1 cellular context compared by ENCODE assay signal in the genomic region with DNA sequence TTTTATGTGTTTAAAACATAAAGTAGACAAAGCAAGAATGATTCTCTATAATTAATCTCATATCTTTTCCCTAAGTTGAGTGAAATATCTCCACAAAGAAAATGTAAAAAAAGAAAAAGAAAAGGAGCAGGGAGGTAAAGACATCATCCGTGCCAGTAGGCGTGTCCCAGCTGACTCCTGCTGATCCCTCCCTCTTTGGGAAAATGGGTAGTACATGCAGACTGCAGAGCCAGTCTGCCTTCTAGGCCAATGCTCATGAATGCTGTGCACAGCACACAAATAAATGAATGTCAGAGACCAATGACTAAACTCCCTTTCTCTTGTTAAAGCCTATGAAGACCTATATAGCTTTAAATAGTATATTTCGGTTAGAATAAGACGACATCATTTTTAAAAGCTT.
TF ChIP-seq lines count a peak whose summit lies in the region.

No MANE protein-coding gene starts in this region.

TF ChIP-seq in GM23338, 12 proteins besides CTCF, POLR2A, EP300 and RAD21 (continued from another document):
- TF ChIP-seq, protein P1, sequence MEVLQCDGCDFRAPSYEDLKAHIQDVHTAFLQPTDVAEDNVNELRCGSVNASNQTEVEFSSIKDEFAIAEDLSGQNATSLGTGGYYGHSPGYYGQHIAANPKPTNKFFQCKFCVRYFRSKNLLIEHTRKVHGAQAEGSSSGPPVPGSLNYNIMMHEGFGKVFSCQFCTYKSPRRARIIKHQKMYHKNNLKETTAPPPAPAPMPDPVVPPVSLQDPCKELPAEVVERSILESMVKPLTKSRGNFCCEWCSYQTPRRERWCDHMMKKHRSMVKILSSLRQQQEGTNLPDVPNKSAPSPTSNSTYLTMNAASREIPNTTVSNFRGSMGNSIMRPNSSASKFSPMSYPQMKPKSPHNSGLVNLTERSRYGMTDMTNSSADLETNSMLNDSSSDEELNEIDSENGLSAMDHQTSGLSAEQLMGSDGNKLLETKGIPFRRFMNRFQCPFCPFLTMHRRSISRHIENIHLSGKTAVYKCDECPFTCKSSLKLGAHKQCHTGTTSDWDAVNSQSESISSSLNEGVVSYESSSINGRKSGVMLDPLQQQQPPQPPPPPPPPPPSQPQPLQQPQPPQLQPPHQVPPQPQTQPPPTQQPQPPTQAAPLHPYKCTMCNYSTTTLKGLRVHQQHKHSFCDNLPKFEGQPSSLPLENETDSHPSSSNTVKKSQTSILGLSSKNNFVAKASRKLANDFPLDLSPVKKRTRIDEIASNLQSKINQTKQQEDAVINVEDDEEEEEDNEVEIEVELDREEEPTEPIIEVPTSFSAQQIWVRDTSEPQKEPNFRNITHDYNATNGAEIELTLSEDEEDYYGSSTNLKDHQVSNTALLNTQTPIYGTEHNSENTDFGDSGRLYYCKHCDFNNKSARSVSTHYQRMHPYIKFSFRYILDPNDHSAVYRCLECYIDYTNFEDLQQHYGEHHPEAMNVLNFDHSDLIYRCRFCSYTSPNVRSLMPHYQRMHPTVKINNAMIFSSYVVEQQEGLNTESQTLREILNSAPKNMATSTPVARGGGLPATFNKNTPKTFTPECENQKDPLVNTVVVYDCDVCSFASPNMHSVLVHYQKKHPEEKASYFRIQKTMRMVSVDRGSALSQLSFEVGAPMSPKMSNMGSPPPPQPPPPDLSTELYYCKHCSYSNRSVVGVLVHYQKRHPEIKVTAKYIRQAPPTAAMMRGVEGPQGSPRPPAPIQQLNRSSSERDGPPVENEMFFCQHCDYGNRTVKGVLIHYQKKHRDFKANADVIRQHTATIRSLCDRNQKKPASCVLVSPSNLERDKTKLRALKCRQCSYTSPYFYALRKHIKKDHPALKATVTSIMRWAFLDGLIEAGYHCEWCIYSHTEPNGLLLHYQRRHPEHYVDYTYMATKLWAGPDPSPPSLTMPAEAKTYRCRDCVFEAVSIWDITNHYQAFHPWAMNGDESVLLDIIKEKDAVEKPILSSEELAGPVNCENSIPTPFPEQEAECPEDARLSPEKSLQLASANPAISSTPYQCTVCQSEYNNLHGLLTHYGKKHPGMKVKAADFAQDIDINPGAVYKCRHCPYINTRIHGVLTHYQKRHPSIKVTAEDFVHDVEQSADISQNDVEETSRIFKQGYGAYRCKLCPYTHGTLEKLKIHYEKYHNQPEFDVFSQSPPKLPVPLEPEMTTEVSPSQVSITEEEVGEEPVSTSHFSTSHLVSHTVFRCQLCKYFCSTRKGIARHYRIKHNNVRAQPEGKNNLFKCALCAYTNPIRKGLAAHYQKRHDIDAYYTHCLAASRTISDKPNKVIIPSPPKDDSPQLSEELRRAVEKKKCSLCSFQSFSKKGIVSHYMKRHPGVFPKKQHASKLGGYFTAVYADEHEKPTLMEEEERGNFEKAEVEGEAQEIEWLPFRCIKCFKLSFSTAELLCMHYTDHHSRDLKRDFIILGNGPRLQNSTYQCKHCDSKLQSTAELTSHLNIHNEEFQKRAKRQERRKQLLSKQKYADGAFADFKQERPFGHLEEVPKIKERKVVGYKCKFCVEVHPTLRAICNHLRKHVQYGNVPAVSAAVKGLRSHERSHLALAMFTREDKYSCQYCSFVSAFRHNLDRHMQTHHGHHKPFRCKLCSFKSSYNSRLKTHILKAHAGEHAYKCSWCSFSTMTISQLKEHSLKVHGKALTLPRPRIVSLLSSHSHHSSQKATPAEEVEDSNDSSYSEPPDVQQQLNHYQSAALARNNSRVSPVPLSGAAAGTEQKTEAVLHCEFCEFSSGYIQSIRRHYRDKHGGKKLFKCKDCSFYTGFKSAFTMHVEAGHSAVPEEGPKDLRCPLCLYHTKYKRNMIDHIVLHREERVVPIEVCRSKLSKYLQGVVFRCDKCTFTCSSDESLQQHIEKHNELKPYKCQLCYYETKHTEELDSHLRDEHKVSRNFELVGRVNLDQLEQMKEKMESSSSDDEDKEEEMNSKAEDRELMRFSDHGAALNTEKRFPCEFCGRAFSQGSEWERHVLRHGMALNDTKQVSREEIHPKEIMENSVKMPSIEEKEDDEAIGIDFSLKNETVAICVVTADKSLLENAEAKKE (CRISPR knock-in tag; IDR thresholded peaks at IDR 0.05): no peak
- TF ChIP-seq ZNF114 (CRISPR knock-in tag; IDR thresholded peaks at IDR 0.05): no peak
- no peak for TF ChIP-seq JUNB (IDR thresholded peaks at IDR 0.05; ENCODE audit: unreplicated experiment)
- TF ChIP-seq POLR2AphosphoS5 (IDR thresholded peaks at IDR 0.05; ENCODE audit: low read depth): no peak
- no peak for TF ChIP-seq NANOG (IDR thresholded peaks at IDR 0.05; ENCODE audit: borderline replicate concordance)
- TF ChIP-seq ZNF331 (CRISPR knock-in tag; IDR thresholded peaks at IDR 0.05; ENCODE audit: low read depth): no peak
- no peak for TF ChIP-seq EZH2 (IDR thresholded peaks at IDR 0.05; ENCODE audit: low read depth, unreplicated experiment)
